8 cellular contexts compared by ENCODE assay signal in the genomic region with DNA sequence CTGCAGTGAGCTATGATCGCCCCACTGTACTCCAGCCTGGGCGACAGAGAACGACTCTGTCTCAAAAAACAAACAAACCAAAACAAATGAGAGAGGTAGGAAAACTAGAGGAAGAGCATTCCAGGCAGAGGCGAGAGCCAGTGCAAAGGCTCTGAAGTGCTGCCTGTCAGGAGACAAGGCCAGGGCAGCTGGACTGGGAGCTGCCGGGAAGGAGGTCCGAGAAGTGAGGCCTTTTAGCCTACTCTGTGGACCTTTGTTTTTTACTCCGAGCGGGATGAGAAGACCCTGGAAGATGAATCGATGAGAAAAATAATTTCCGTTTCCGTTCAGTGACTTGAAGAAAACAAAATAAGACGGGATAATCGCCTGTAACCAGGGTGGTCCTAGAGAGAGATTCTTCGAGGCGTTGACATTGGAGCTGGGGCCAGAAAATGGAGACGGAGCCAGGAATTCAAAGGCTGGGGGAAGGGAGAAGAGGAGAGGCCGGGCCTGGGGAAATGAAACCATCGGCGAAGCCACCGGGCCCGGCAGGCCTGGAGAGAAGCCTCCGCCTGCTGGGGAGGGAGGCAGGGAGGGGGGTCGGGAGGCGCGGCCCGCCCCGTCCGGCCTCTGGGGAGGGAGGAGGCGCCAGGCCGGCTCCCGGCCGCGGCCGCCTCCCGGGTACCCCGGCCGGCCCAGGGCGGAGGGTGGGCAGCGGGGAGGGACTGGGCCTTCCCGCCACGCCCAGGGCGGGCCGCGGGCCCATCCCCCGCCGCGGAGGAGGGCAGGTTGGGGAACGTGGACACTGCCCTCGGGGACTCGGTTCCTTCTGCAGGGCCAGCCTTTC. TPM values are rescaled to one million over a fixed set of nuclear protein-coding genes. Genes with fewer than 3 reads are reported as not detected.
A peak's percentile ranks its signal among the peaks of the same experiment; 100 is the strongest.
DNase-seq lines count a peak whose midpoint lies in the region; ATAC-seq and TF ChIP-seq lines count a peak whose summit lies in the region.

No MANE protein-coding gene starts in this region.

- no peaks in the 10 kb centered on the region for H3K27me3 ChIP-seq in Karpas-422 (ENCODE audit: low read length)
- H3K27me3 ChIP-seq in neuron (ENCODE audit: insufficient read depth, low read length): no peaks in the 10 kb centered on the region
- no peaks in the 10 kb centered on the region for H3K27me3 ChIP-seq in upper lobe of right lung

- no peaks in the 10 kb centered on the region for H3K9me3 Mint-ChIP-seq in activated naive CD4-positive, alpha-beta T cell treated with anti-CD3 and anti-CD28 coated beads, Interleukin-2, amount 50 U/mL, for 72 hours

- H3K36me3 ChIP-seq in Karpas-422 (ENCODE audit: insufficient read depth, low read length) (no peaks in the 10 kb centered on the region), neuron (ENCODE audit: insufficient read depth, low read length) (no peaks in the 10 kb centered on the region), upper lobe of right lung (no peaks in the 10 kb centered on the region)

- DNase-seq in AG09319 (ENCODE audit: extremely low read depth, low read depth) (peak; percentile 85), Karpas-422 (peak; percentile 82), SHP77 treated with DMSO at 0.1 percent for 48 hours (lab: John Stamatoyannopoulos, UW) (peak; percentile 78), germinal center (ENCODE audit: low spot score) (peak; percentile 76), upper lobe of right lung (peak; percentile 96)
- DNase-seq in activated naive CD4-positive, alpha-beta T cell treated with anti-CD3 and anti-CD28 coated beads, Interleukin-2, amount 50 U/mL, for 72 hours (ENCODE audit: low spot score in 2 of 2): peak; percentile 48 to 65

- H3K4me1 ChIP-seq in Karpas-422 (ENCODE audit: low read length) (peaks cover 25% of the 10 kb centered on the region), neuron (ENCODE audit: insufficient read depth, low read length) (peaks cover 10% of the 10 kb centered on the region), upper lobe of right lung (peaks cover 21% of the 10 kb centered on the region)

- peak; percentile 50 for ATAC-seq in GM19035 (IDR thresholded peaks at IDR 0.05; ENCODE audit: unreplicated experiment)
- ATAC-seq in activated naive CD4-positive, alpha-beta T cell treated with anti-CD3 and anti-CD28 coated beads, Interleukin-2, amount 50 U/mL, for 72 hours: peak; percentile 90 to 95
- ATAC-seq in upper lobe of right lung: peak; percentile 99

- H3K27ac Mint-ChIP-seq in activated naive CD4-positive, alpha-beta T cell treated with anti-CD3 and anti-CD28 coated beads, Interleukin-2, amount 50 U/mL, for 72 hours: peak overlapping the region; percentile 95 to 99

- no peaks in the 10 kb centered on the region for H3K79me2 ChIP-seq in Karpas-422 (ENCODE audit: low read length)

- peak overlapping the region; percentile 61 for H3K4me2 ChIP-seq in Karpas-422 (ENCODE audit: low read depth, low read length, poor library complexity, severe bottlenecking)

- H3K27ac ChIP-seq in Karpas-422 (ENCODE audit: low read length) (peak overlapping the region; percentile 52), upper lobe of right lung (peak overlapping the region; percentile 95)

- H3K9me3 ChIP-seq in Karpas-422 (ENCODE audit: low read length) (no peaks in the 10 kb centered on the region), neuron (ENCODE audit: low read length) (no peaks in the 10 kb centered on the region), upper lobe of right lung (no peaks in the 10 kb centered on the region)

- peaks cover 0 to 7% of the 10 kb centered on the region in 2 donors for H3K36me3 Mint-ChIP-seq in activated naive CD4-positive, alpha-beta T cell treated with anti-CD3 and anti-CD28 coated beads, Interleukin-2, amount 50 U/mL, for 72 hours

- TF ChIP-seq CTCF in AG09319 (IDR thresholded peaks at IDR 0.05; ENCODE audit: low read depth, low read length) (no peak), upper lobe of right lung (IDR thresholded peaks at IDR 0.05) (no peak)

- H3K4me3 ChIP-seq in Karpas-422 (ENCODE audit: low read length) (peak overlapping the region; percentile 65; the same call in 1 of the 2 replicates), neuron (ENCODE audit: low read length) (peak overlapping the region; percentile 54), upper lobe of right lung (peak overlapping the region; percentile 57)

- intact Hi-C loops in upper lobe of right lung (cut with DNase I): no loop called here

- peak overlapping the region; percentile 90 for H2AFZ ChIP-seq in Karpas-422 (ENCODE audit: low read length)
- H2AFZ ChIP-seq in neuron (ENCODE audit: low read depth, low read length): peak overlapping the region; percentile 83

- no peaks in the 10 kb centered on the region for H4K20me1 ChIP-seq in Karpas-422 (ENCODE audit: insufficient read depth, low read depth, low read length)

- H3K9me2 ChIP-seq in Karpas-422 (replicated peaks; ENCODE audit: insufficient read depth, low read length): no peaks in the 10 kb centered on the region

- peak overlapping the region; percentile 67 for H3K9ac ChIP-seq in Karpas-422 (ENCODE audit: low read length)

RNA-seq across cellular contexts. Expression of gene SERTAD1, which starts 7.8 kb away (rescaled TPM):
- total RNA-seq in Karpas-422 (2014; rRNA removed; shearing (Covaris generic); ENCODE audit: low replicate concordance): 4.8 and 8.4 TPM in 2 replicates
- 10 to 100 TPM; 13.8 to 17.9 TPM for total RNA-seq in activated naive CD4-positive, alpha-beta T cell treated with anti-CD3 and anti-CD28 coated beads, Interleukin-2, amount 50 U/mL, for 72 hours
- total RNA-seq in upper lobe of right lung: 22.1 TPM

RNA-seq across cellular contexts. Expression of gene SERTAD3, which starts 10.5 kb away (rescaled TPM):
- total RNA-seq in Karpas-422 (2014; rRNA removed; shearing (Covaris generic); ENCODE audit: low replicate concordance): 14.1 and 14.9 TPM in 2 replicates
- total RNA-seq in activated naive CD4-positive, alpha-beta T cell treated with anti-CD3 and anti-CD28 coated beads, Interleukin-2, amount 50 U/mL, for 72 hours: 10 to 100 TPM; 14.3 to 23.4 TPM
- total RNA-seq in upper lobe of right lung: 32.6 TPM

RNA-seq across cellular contexts. Expression of gene PRX, which starts 20.4 kb away (rescaled TPM):
- 0.56 and 0.61 TPM in 2 replicates for total RNA-seq in Karpas-422 (2014; rRNA removed; shearing (Covaris generic); ENCODE audit: low replicate concordance)
- 1 to 10 TPM in 1 of 2 donors, under 1 TPM in 1; 0.77 to 1.6 TPM for total RNA-seq in activated naive CD4-positive, alpha-beta T cell treated with anti-CD3 and anti-CD28 coated beads, Interleukin-2, amount 50 U/mL, for 72 hours
- 36.2 TPM for total RNA-seq in upper lobe of right lung

RNA-seq across cellular contexts. Expression of gene BLVRB, which starts 31.9 kb away (rescaled TPM):
- 10.2 and 14.5 TPM in 2 replicates for total RNA-seq in Karpas-422 (2014; rRNA removed; shearing (Covaris generic); ENCODE audit: low replicate concordance)
- total RNA-seq in activated naive CD4-positive, alpha-beta T cell treated with anti-CD3 and anti-CD28 coated beads, Interleukin-2, amount 50 U/mL, for 72 hours: 10 to 100 TPM; 39.7 to 52.2 TPM
- total RNA-seq in upper lobe of right lung: 132 TPM

RNA-seq across cellular contexts. Expression of gene SPTBN4, which starts 33.2 kb away (rescaled TPM):
- 1.0 and 1.1 TPM in 2 replicates for total RNA-seq in Karpas-422 (2014; rRNA removed; shearing (Covaris generic); ENCODE audit: low replicate concordance)
- 1 to 10 TPM; 3.7 to 4.2 TPM for total RNA-seq in activated naive CD4-positive, alpha-beta T cell treated with anti-CD3 and anti-CD28 coated beads, Interleukin-2, amount 50 U/mL, for 72 hours
- total RNA-seq in upper lobe of right lung: 1.5 TPM

Comparison
In these comparisons a context has a peak if more than half of its experiments do, and no peak if none do; other contexts are left out.
1. Peak in every context shown above with its lines: DNase-seq, ATAC-seq, H3K4me3 ChIP-seq and H3K27ac ChIP-seq.
2. RNA of gene PRX, which starts 20.4 kb away (total RNA-seq): 36.2 TPM in upper lobe of right lung (single experiment); 0.77 to 1.6 TPM in activated naive CD4-positive, alpha-beta T cell treated with anti-CD3 and anti-CD28 coated beads, Interleukin-2, amount 50 U/mL, for 72 hours and 0.56 to 0.61 TPM in Karpas-422; every median in the first group is over 10 times any median in the second.